ENCODE assay signal across 20 cellular contexts in genomic region chr13:114230117-114230516, GRCh38. TPM values are rescaled to one million over a fixed set of nuclear protein-coding genes. Genes with fewer than 3 reads are reported as not detected.
DNase-seq lines count a peak whose midpoint lies in the region; ATAC-seq, FAIRE-seq and TF ChIP-seq lines count a peak whose summit lies in the region.
"Had no signal": no experiment of that assay in that cellular context is flagged by ENCODE, and none has a peak within 500 bp of the region (broad histone marks: within the 10 kb centered on the region; RNA-seq: fewer than 3 reads in every experiment).

No MANE protein-coding gene starts in this region.

- H3K4me3 ChIP-seq in NB4 (ENCODE audit: low read depth, low read length) (no peak overlapping the region), neural progenitor cell (no peak overlapping the region)
- H3K4me3 ChIP-seq: spleen, suprapubic skin had no signal

- peaks cover 14% of the 10 kb centered on the region for H3F3A ChIP-seq in neural progenitor cell (ENCODE audit: low read depth)

- ATAC-seq in GM21576 (IDR thresholded peaks at IDR 0.05; ENCODE audit: unreplicated experiment), result no peak
- ATAC-seq: left ventricle myocardium superior had no signal

- peak overlapping the region; percentile 1 for H2AFZ ChIP-seq in neural progenitor cell (replicated peaks)

- peaks cover 30% of the 10 kb centered on the region for H3K27me3 ChIP-seq in neural progenitor cell

- H3K9ac ChIP-seq in neural progenitor cell, result no peak overlapping the region

- H3K4me1 ChIP-seq in neural progenitor cell, result peaks cover 13% of the 10 kb centered on the region

- no peak overlapping the region for H3K27ac ChIP-seq in neural progenitor cell
- H3K27ac ChIP-seq: spleen, suprapubic skin had no signal

- intact Hi-C loops in dendritic cell treated with granulocyte-macrophage colony-stimulating factor and Interleukin-4, amounts not matched to agents 40 ng/mL and 50 ng/mL, for 4 days (cut with micrococcal nuclease), result no loop called here

- H3K9me3 Mint-ChIP-seq in dendritic cell treated with granulocyte-macrophage colony-stimulating factor and Interleukin-4, amounts not matched to agents 40 ng/mL and 50 ng/mL, for 4 days, result no peaks in the 10 kb centered on the region
- no peaks in the 10 kb centered on the region for H3K9me3 Mint-ChIP-seq in neural progenitor cell
- H3K9me3 Mint-ChIP-seq: CD8-positive, alpha-beta memory T cell had no signal

- peaks cover 3% of the 10 kb centered on the region for H3K79me2 ChIP-seq in neural progenitor cell (ENCODE audit: low read depth)

- TF ChIP-seq POLR2A in NB4 (IDR thresholded peaks at IDR 0.05; ENCODE audit: extremely low read depth, insufficient read length), result no peak
- no peak for TF ChIP-seq POLR2A in GM12892 (IDR thresholded peaks at IDR 0.05; ENCODE audit: low read depth, low read length)

- no peaks in the 10 kb centered on the region for H3K36me3 ChIP-seq in neural progenitor cell
- H3K36me3 ChIP-seq: spleen, suprapubic skin had no signal

- FAIRE-seq in GM12892 (lab: Jason Lieb, UNC), result no peak

- H3K9me3 ChIP-seq in neural progenitor cell (ENCODE audit: low read depth), result no peaks in the 10 kb centered on the region
- H3K9me3 ChIP-seq: spleen, suprapubic skin had no signal

- H3K4me3 Mint-ChIP-seq in dendritic cell treated with granulocyte-macrophage colony-stimulating factor and Interleukin-4, amounts not matched to agents 40 ng/mL and 50 ng/mL, for 4 days, result no peak overlapping the region
- H3K4me3 Mint-ChIP-seq in neural progenitor cell, result no peak overlapping the region
- H3K4me3 Mint-ChIP-seq: CD8-positive, alpha-beta memory T cell had no signal

- peaks cover 13% of the 10 kb centered on the region for H3K27me3 Mint-ChIP-seq in dendritic cell treated with granulocyte-macrophage colony-stimulating factor and Interleukin-4, amounts not matched to agents 40 ng/mL and 50 ng/mL, for 4 days
- H3K27me3 Mint-ChIP-seq in neural progenitor cell (ENCODE audit: insufficient read depth, low read depth), result peaks cover 20% of the 10 kb centered on the region

- TF ChIP-seq CTCF in NB4 (IDR thresholded peaks at IDR 0.05; ENCODE audit: low read depth, low read length), result no peak
- TF ChIP-seq CTCF in neural progenitor cell (IDR thresholded peaks at IDR 0.05), result no peak

- no peak overlapping the region for H3K4me2 ChIP-seq in neural progenitor cell

- DNase-seq in NCI-H146 treated with DMSO at 0.1 percent for 48 hours (lab: John Stamatoyannopoulos, UW; ENCODE audit: unreplicated experiment) (peak; percentile 23), NCI-H146 (lab: John Stamatoyannopoulos, UW) (no peak), NB4 (ENCODE audit: low read depth) (peak; percentile 85), neural progenitor cell (ENCODE audit: low spot score) (no peak), GM12892 (ENCODE audit: insufficient read length) (no peak), NCI-H1048 (lab: John Stamatoyannopoulos, UW) (no peak)
- DNase-seq: 8988T; activated naive CD4-positive, alpha-beta T cell; caudate nucleus; CD8-positive, alpha-beta memory T cell; head of caudate nucleus; left ventricle myocardium superior; NCI-H510A treated with DMSO at 0.1 percent for 48 hours; spleen; T1000 had no signal

- H4K20me1 ChIP-seq in neural progenitor cell (ENCODE audit: low read depth), result no peaks in the 10 kb centered on the region

- H3K36me3 Mint-ChIP-seq in dendritic cell treated with granulocyte-macrophage colony-stimulating factor and Interleukin-4, amounts not matched to agents 40 ng/mL and 50 ng/mL, for 4 days (ENCODE audit: low read depth), result peaks cover 2% of the 10 kb centered on the region
- H3K36me3 Mint-ChIP-seq in neural progenitor cell, result no peaks in the 10 kb centered on the region

- H3K27ac Mint-ChIP-seq in dendritic cell treated with granulocyte-macrophage colony-stimulating factor and Interleukin-4, amounts not matched to agents 40 ng/mL and 50 ng/mL, for 4 days, result peak overlapping the region; percentile 16
- H3K27ac Mint-ChIP-seq in neural progenitor cell, result no peak overlapping the region
- H3K27ac Mint-ChIP-seq: CD8-positive, alpha-beta memory T cell had no signal

- H3K4me1 Mint-ChIP-seq in dendritic cell treated with granulocyte-macrophage colony-stimulating factor and Interleukin-4, amounts not matched to agents 40 ng/mL and 50 ng/mL, for 4 days (ENCODE audit: low read depth), result peaks cover 24% of the 10 kb centered on the region
- H3K4me1 Mint-ChIP-seq in neural progenitor cell, result peaks cover 26% of the 10 kb centered on the region

RNA-seq across cellular contexts. Expression of gene CDC16, which starts 4.6 kb away (rescaled TPM):
- total RNA-seq in neural progenitor cell (ENCODE audit: low replicate concordance), result 53.1 and 69.6 TPM in 2 replicates
- 51.9 TPM for polyA plus RNA-seq in GM12892 (2012; ENCODE audit: missing spikeins)

RNA-seq across cellular contexts. Expression of gene CFAP97D2, which starts 51.1 kb away (rescaled TPM):
- total RNA-seq in neural progenitor cell (ENCODE audit: low replicate concordance), result not detected in 2 replicates
- not detected for polyA plus RNA-seq in GM12892 (2012; ENCODE audit: missing spikeins)
- total RNA-seq: CD8-positive, alpha-beta memory T cell; G401; left ventricle myocardium superior; spleen; suprapubic skin had no signal
- polyA plus RNA-seq: neural cell had no signal

RNA-seq across cellular contexts. Expression of gene UPF3A, which starts 51.3 kb away (rescaled TPM):
- total RNA-seq in neural progenitor cell (ENCODE audit: low replicate concordance), result 60.1 and 74.4 TPM in 2 replicates
- 49.4 TPM for polyA plus RNA-seq in GM12892 (2012; ENCODE audit: missing spikeins)

Comparison
In these comparisons a context has a peak if more than half of its experiments do, and no peak if none do; other contexts are left out.
1. DNase-seq: peak in NCI-H146 treated with DMSO at 0.1 percent for 48 hours (single experiment) and NB4 (single experiment); none in NCI-H146 (single experiment), neural progenitor cell (single experiment), GM12892 (single experiment) and NCI-H1048 (single experiment).